In genomic region chr14:88142990-88143389, GRCh38 we compare ENCODE assay signal across 26 cellular contexts.
"Had no signal": no experiment of that assay in that cellular context is flagged by ENCODE, and none has a peak within 500 bp of the region (broad histone marks: within the 10 kb centered on the region; RNA-seq: fewer than 3 reads in every experiment).

No MANE protein-coding gene starts in this region.

- H3K27me3 ChIP-seq: left lung, neural progenitor cell, ovary, right atrium auricular region, right lobe of liver, tibial nerve, upper lobe of right lung had no signal

- H3K4me3 ChIP-seq: left lung, lower lobe of right lung, neural progenitor cell, ovary, right atrium auricular region, right lobe of liver, smooth muscle cell, tibial nerve, upper lobe of right lung had no signal

- DNase-seq: hippocampal formation; kidney; left colon; left lung; lower lobe of right lung; mammary epithelial cell; mesenchymal stem cell; naive B cell; natural killer cell; nephron progenitor cell; ovary; right lobe of liver; stimulated activated CD4-positive, alpha-beta T cell treated with anti-CD3 and anti-CD28 coated beads, Interleukin-1b, Interleukin-23, amount 100 ng/mL, for 48 hours; stimulated activated CD4-positive, alpha-beta T cell treated with anti-CD3 and anti-CD28 coated beads, Interleukin-2, amount 100 ng/mL, for 48 hours; stimulated activated CD4-positive, alpha-beta T cell treated with anti-CD3 and anti-CD28 coated beads, Interleukin-4, amount 100 ng/mL, for 4 hours; stimulated activated CD8-positive, alpha-beta memory T cell treated with anti-CD3 and anti-CD28 coated beads, Interleukin-4, amount 100 ng/mL, for 48 hours; stimulated activated naive CD4-positive, alpha-beta T cell treated with Interleukin-2 at 50 U/mL for 16 hours; stimulated activated naive CD8-positive, alpha-beta T cell treated with anti-CD3 and anti-CD28 coated beads, Interleukin-15, amount 100 ng/mL, for 72 hours; substantia nigra; upper lobe of right lung had no signal

- H3K9ac ChIP-seq: neural progenitor cell had no signal

- H2AFZ ChIP-seq: neural progenitor cell had no signal

- FAIRE-seq: kidney, urothelium cell line had no signal

- H3K27ac ChIP-seq: left lung, lower lobe of right lung, neural progenitor cell, ovary, right atrium auricular region, right lobe of liver, tibial nerve, upper lobe of right lung had no signal

- H3K4me1 ChIP-seq: lower lobe of right lung, right atrium auricular region, right lobe of liver, tibial nerve, upper lobe of right lung had no signal

- H3K36me3 ChIP-seq: left lung, lower lobe of right lung, neural progenitor cell, ovary, right atrium auricular region, right lobe of liver, tibial nerve, upper lobe of right lung had no signal

- H3K9me3 ChIP-seq: left lung, lower lobe of right lung, ovary, right atrium auricular region, right lobe of liver, tibial nerve, upper lobe of right lung had no signal

- H3K4me2 ChIP-seq: neural progenitor cell, smooth muscle cell had no signal

- ATAC-seq: left colon; left lung; lower lobe of right lung; natural killer cell; right lobe of liver; stimulated activated memory B cell treated with anti-CD40 and anti-IgM and Interleukin-4, amounts not matched to agents 10 μg/mL and 1 μg/mL and 100 μg/mL, for 72 hours; stimulated activated naive CD8-positive, alpha-beta T cell treated with anti-CD3 and anti-CD28 coated beads, Interleukin-15, amount 100 ng/mL, for 72 hours; upper lobe of right lung had no signal
